ENCODE assay signal across 12 cellular contexts in genomic region chr19:38070573-38070972, GRCh38.
DNase-seq lines count a peak whose midpoint lies in the region; ATAC-seq, FAIRE-seq and TF ChIP-seq lines count a peak whose summit lies in the region.
"Had no signal": no experiment of that assay in that cellular context is flagged by ENCODE, and none has a peak within 500 bp of the region (broad histone marks: within the 10 kb centered on the region; RNA-seq: fewer than 3 reads in every experiment).

No MANE protein-coding gene starts in this region.

- no peaks in the 10 kb centered on the region for H3K4me1 Mint-ChIP-seq in CD4-positive, alpha-beta T cell (ENCODE audit: low read depth)
- H3K4me1 Mint-ChIP-seq: activated naive CD4-positive, alpha-beta T cell treated with anti-CD3 and anti-CD28 coated beads, Interleukin-2, amount 50 U/mL, for 24 hours had no signal

- H3K4me1 ChIP-seq in GM23248 (ENCODE audit: insufficient read depth): peaks cover 8% of the 10 kb centered on the region; the same call in 1 of the 2 replicates
- no peaks in the 10 kb centered on the region; a peak in 1 of 7 replicates for H3K4me1 ChIP-seq in H1 (replicated peaks in 1 of 4; ENCODE audit: control insufficient read depth in 3 of 4, insufficient read depth in 4 of 4, low read length in 3 of 4)
- no peaks in the 10 kb centered on the region for H3K4me1 ChIP-seq in osteoblast (ENCODE audit: insufficient read depth, low read length)
- no peaks in the 10 kb centered on the region for H3K4me1 ChIP-seq in psoas muscle
- H3K4me1 ChIP-seq: right atrium auricular region had no signal

- no peak overlapping the region for H3K18ac ChIP-seq in H1 (ENCODE audit: extremely low read depth, low read length)

- no peak overlapping the region for H2AFZ ChIP-seq in GM23248
- no peak overlapping the region for H2AFZ ChIP-seq in H1 (ENCODE audit: low read length)
- no peak overlapping the region for H2AFZ ChIP-seq in osteoblast (ENCODE audit: low read length)

- no peaks in the 10 kb centered on the region for H3K27me3 Mint-ChIP-seq in CD4-positive, alpha-beta T cell
- H3K27me3 Mint-ChIP-seq: activated naive CD4-positive, alpha-beta T cell treated with anti-CD3 and anti-CD28 coated beads, Interleukin-2, amount 50 U/mL, for 24 hours had no signal

- POLR2A ChIA-PET in H1 (lab: Charles Lee; ENCODE audit: partially characterized antibody): no interaction called here
- POLR2A ChIA-PET in CD4-positive, alpha-beta T cell (lab: Charles Lee): no interaction called here

- no peak overlapping the region for H4K5ac ChIP-seq in H1 (ENCODE audit: insufficient read length, low read depth, low read length)

- no peak overlapping the region for H2BK5ac ChIP-seq in H1 (ENCODE audit: low read depth, low read length)

- CTCF ChIA-PET in H1 (lab: Charles Lee; ENCODE audit: partially characterized antibody): interaction anchor here (2.7 to 8.2 kb wide), 2 partner anchors 10 to 168 kb away, joined by 7 to 57 read pairs; no protein-coding TSS in a partner anchor
- CTCF ChIA-PET in CD4-positive, alpha-beta T cell (lab: Charles Lee): no interaction called here

- in situ Hi-C loops in GM23248 (cut with MboI): no loop called here

- no peak for TF ChIP-seq CTCF in H1 (IDR thresholded peaks at IDR 0.05; ENCODE audit: control extremely low read depth in 1 of 3, insufficient read depth in 1 of 3, low read depth in 1 of 3, low read length in 3 of 3)
- TF ChIP-seq CTCF in osteoblast (IDR thresholded peaks at IDR 0.05; ENCODE audit: extremely low read depth, low read depth, low read length): no peak
- TF ChIP-seq CTCF in psoas muscle (IDR thresholded peaks at IDR 0.05): no peak
- no peak for TF ChIP-seq CTCF in CD4-positive, alpha-beta T cell (IDR thresholded peaks at IDR 0.05)

- WGBS in GM23248 (ENCODE audit: low coverage in 1 of 2, low lambda C conversion rate in 2 of 2, missing lambda C conversion rate in 2 of 2), 2 experiments: 60 to 71% methylated on average over 3 of the region's 3 CpGs
- 82% methylated on average over 3 of the region's 3 CpGs; no CpG with 5 or more reads in 1 of the 2 experiments for WGBS in H1 (ENCODE audit: extremely low coverage in 1 of 2, insufficient coverage in 1 of 2, insufficient read length in 1 of 2, insufficient replicate concordance in 2 of 2, low coverage in 1 of 2, low lambda C conversion rate in 2 of 2, missing lambda C conversion rate in 1 of 2), 2 experiments
- WGBS in psoas muscle, 3 donors: 60 to 79% (median 62%) methylated on average over 3 of the region's 3 CpGs

- peaks cover 6% of the 10 kb centered on the region for H3K36me3 Mint-ChIP-seq in CD4-positive, alpha-beta T cell (ENCODE audit: low read depth)

- H3K56ac ChIP-seq in H1 (replicated peaks; ENCODE audit: insufficient read length, low read depth, low read length): no peak overlapping the region

- no peak overlapping the region for H3K4ac ChIP-seq in H1 (replicated peaks; ENCODE audit: insufficient read length, low read depth, low read length)

- no peak overlapping the region for H4K91ac ChIP-seq in H1 (replicated peaks; ENCODE audit: insufficient read length, low read length)

- H2AK5ac ChIP-seq in H1 (ENCODE audit: low read depth, low read length): no peak overlapping the region

- peak overlapping the region; percentile 20 for H3K4me2 ChIP-seq in GM23248 (ENCODE audit: unreplicated experiment)
- no peak overlapping the region for H3K4me2 ChIP-seq in H1 (ENCODE audit: insufficient read depth in 1 of 2, low read depth in 2 of 2, low read length in 2 of 2)
- no peak overlapping the region for H3K4me2 ChIP-seq in osteoblast (ENCODE audit: insufficient read depth, low read length)

- no peak overlapping the region for H3K27ac Mint-ChIP-seq in CD4-positive, alpha-beta T cell
- H3K27ac Mint-ChIP-seq: activated naive CD4-positive, alpha-beta T cell treated with anti-CD3 and anti-CD28 coated beads, Interleukin-2, amount 50 U/mL, for 24 hours had no signal

- H3K4me3 Mint-ChIP-seq in CD4-positive, alpha-beta T cell: no peak overlapping the region
- H3K4me3 Mint-ChIP-seq: activated naive CD4-positive, alpha-beta T cell treated with anti-CD3 and anti-CD28 coated beads, Interleukin-2, amount 50 U/mL, for 24 hours had no signal

- no peaks in the 10 kb centered on the region for H3F3A ChIP-seq in GM23248 (ENCODE audit: insufficient read depth)

- no peaks in the 10 kb centered on the region for H3K9me3 ChIP-seq in GM23248 (ENCODE audit: low read depth)
- H3K9me3 ChIP-seq in H1 (ENCODE audit: insufficient read depth in 2 of 2, low read depth in 1 of 2, low read length in 1 of 2): no peaks in the 10 kb centered on the region
- no peaks in the 10 kb centered on the region for H3K9me3 ChIP-seq in osteoblast (ENCODE audit: low read depth, low read length)
- no peaks in the 10 kb centered on the region for H3K9me3 ChIP-seq in psoas muscle
- H3K9me3 ChIP-seq in CD4-positive, alpha-beta T cell (ENCODE audit: control insufficient read depth, low read length): no peaks in the 10 kb centered on the region
- H3K9me3 ChIP-seq: right atrium auricular region had no signal

- H3K79me1 ChIP-seq in H1 (ENCODE audit: low read depth, low read length): no peaks in the 10 kb centered on the region; the same call in 1 of the 2 replicates

- DNase-seq in GM23248: peak; percentile 65
- DNase-seq in NCI-H345 treated with DMSO at 0.1 percent for 48 hours (lab: John Stamatoyannopoulos, UW; ENCODE audit: unreplicated experiment): peak; percentile 57
- no peak for DNase-seq in H1 (ENCODE audit: low read depth in 1 of 2, low spot score in 2 of 2)
- peak; percentile 86 for DNase-seq in osteoblast (ENCODE audit: insufficient read length, low spot score, missing footprints)
- no peak for DNase-seq in psoas muscle
- no peak for DNase-seq in CD4-positive, alpha-beta T cell
- DNase-seq in activated effector memory CD4-positive, alpha-beta T cell treated with Interleukin-2 at 50 U/mL for 16 hours: no peak
- DNase-seq: activated CD4-positive, alpha-beta T cell treated with anti-CD3 and anti-CD28 coated beads for 4 hours had no signal

- no peak overlapping the region for H3K4me3 ChIP-seq in GM23248
- H3K4me3 ChIP-seq in H1 (ENCODE audit: extremely low read depth in 1 of 4, insufficient read depth in 2 of 4, low read depth in 3 of 4, low read length in 4 of 4): no peak overlapping the region
- H3K4me3 ChIP-seq in osteoblast (ENCODE audit: insufficient read depth, low read length): no peak overlapping the region
- no peak overlapping the region for H3K4me3 ChIP-seq in psoas muscle
- H3K4me3 ChIP-seq: lung, right atrium auricular region had no signal

- H3K9ac ChIP-seq in GM23248: no peak overlapping the region
- H3K9ac ChIP-seq in H1 (replicated peaks in 1 of 4; ENCODE audit: extremely low read depth in 1 of 4, low read depth in 3 of 4, low read length in 3 of 4): no peak overlapping the region

- no peaks in the 10 kb centered on the region for H3K9me2 ChIP-seq in GM23248 (ENCODE audit: insufficient read depth)

- no peak overlapping the region for H2BK120ac ChIP-seq in H1 (replicated peaks; ENCODE audit: low read depth, low read length)

- no peak overlapping the region for H3K14ac ChIP-seq in H1 (ENCODE audit: insufficient read length)

- H2BK12ac ChIP-seq in H1 (ENCODE audit: low read depth, low read length): 0 out of 2 replicates have a peak overlapping the region, but pooled peaks have one; percentile 29

- H3K36me3 ChIP-seq in GM23248 (ENCODE audit: low read depth) (no peaks in the 10 kb centered on the region), H1 (ENCODE audit: control insufficient read depth in 2 of 4, insufficient read depth in 4 of 4, low read length in 3 of 4) (no peaks in the 10 kb centered on the region; a peak in 1 of 8 replicates), osteoblast (ENCODE audit: insufficient read depth, low read length) (peaks cover 3% of the 10 kb centered on the region), psoas muscle (ENCODE audit: insufficient read depth in 1 of 2, low read depth in 1 of 2) (no peaks in the 10 kb centered on the region)
- H3K36me3 ChIP-seq: right atrium auricular region had no signal

- no peaks in the 10 kb centered on the region for H3K9me3 Mint-ChIP-seq in CD4-positive, alpha-beta T cell
- H3K9me3 Mint-ChIP-seq: activated naive CD4-positive, alpha-beta T cell treated with anti-CD3 and anti-CD28 coated beads, Interleukin-2, amount 50 U/mL, for 24 hours had no signal

- no peak for TF ChIP-seq RAD21 in H1 (IDR thresholded peaks at IDR 0.05 in 1 of 2, conservative IDR thresholded peaks at IDR 0.05 in 1 of 2; ENCODE audit: low read depth in 2 of 2, low read length in 2 of 2)

- H3K27me3 ChIP-seq in GM23248 (replicated peaks; ENCODE audit: insufficient read depth) (no peaks in the 10 kb centered on the region), H1 (replicated peaks in 1 of 4; ENCODE audit: control insufficient read depth in 3 of 4, extremely low read depth in 1 of 4, insufficient read depth in 3 of 4, low read length in 3 of 4) (no peaks in the 10 kb centered on the region), osteoblast (ENCODE audit: insufficient read depth, low read length) (no peaks in the 10 kb centered on the region), psoas muscle (ENCODE audit: insufficient read depth in 3 of 3, low read length in 2 of 3) (no peaks in the 10 kb centered on the region)
- H3K27me3 ChIP-seq in CD4-positive, alpha-beta T cell (ENCODE audit: control insufficient read depth, insufficient read depth, low read length): no peaks in the 10 kb centered on the region
- H3K27me3 ChIP-seq: right atrium auricular region had no signal

- intact Hi-C loops in psoas muscle (cut with DNase I): no loop called here
- intact Hi-C loops in CD4-positive, alpha-beta T cell (cut with DNase I, micrococcal nuclease): no loop called here

- ATAC-seq in psoas muscle (no peak), GM21825 (IDR thresholded peaks at IDR 0.05; ENCODE audit: unreplicated experiment) (no peak)
- no peak for ATAC-seq in CD4-positive, alpha-beta T cell (ENCODE audit: poor library complexity)

- H4K8ac ChIP-seq in H1 (ENCODE audit: extremely low read depth, insufficient read depth, low read length): peak overlapping the region; percentile 73; the same call in 1 of the 2 replicates

- H3K23me2 ChIP-seq in H1 (ENCODE audit: low read depth, low read length): no peaks in the 10 kb centered on the region

- TF ChIP-seq POLR2A in H1 (IDR thresholded peaks at IDR 0.05; ENCODE audit: control extremely low read depth in 1 of 2, low read depth in 2 of 2, low read length in 2 of 2): no peak

- H3K79me2 ChIP-seq in GM23248 (ENCODE audit: insufficient read depth): peaks cover 13% of the 10 kb centered on the region
- no peaks in the 10 kb centered on the region for H3K79me2 ChIP-seq in H1 (ENCODE audit: control insufficient read depth in 1 of 2, insufficient read depth in 2 of 2, low read length in 2 of 2)
- peaks cover 67% of the 10 kb centered on the region for H3K79me2 ChIP-seq in osteoblast (ENCODE audit: insufficient read depth, low read length)

- no peak overlapping the region for H2BK15ac ChIP-seq in H1 (ENCODE audit: low read length)

- no peak for TF ChIP-seq EP300 in H1 (IDR thresholded peaks at IDR 0.05; ENCODE audit: borderline replicate concordance in 1 of 2, low read depth in 2 of 2, low read length in 2 of 2)

- no peak overlapping the region for H3K23ac ChIP-seq in H1 (ENCODE audit: insufficient read length)

- H3K27ac ChIP-seq in GM23248: no peak overlapping the region
- H3K27ac ChIP-seq in H1 (ENCODE audit: low read depth, low read length): no peak overlapping the region
- peak overlapping the region; percentile 33 for H3K27ac ChIP-seq in osteoblast (ENCODE audit: low read depth, low read length)
- no peak overlapping the region for H3K27ac ChIP-seq in psoas muscle
- H3K27ac ChIP-seq in CD4-positive, alpha-beta T cell (ENCODE audit: low read depth, low read length): no peak overlapping the region
- H3K27ac ChIP-seq: right atrium auricular region had no signal

- FAIRE-seq in H1 (lab: Jason Lieb, UNC): no peak

- H4K20me1 ChIP-seq in GM23248 (ENCODE audit: insufficient read depth) (no peaks in the 10 kb centered on the region), H1 (replicated peaks in 1 of 2; ENCODE audit: control insufficient read depth in 1 of 2, insufficient read depth in 2 of 2, low read length in 2 of 2) (peaks cover 0 to 4% of the 10 kb centered on the region in 2 experiments), osteoblast (ENCODE audit: insufficient read depth, low read length) (no peaks in the 10 kb centered on the region)

- H2BK20ac ChIP-seq in H1 (ENCODE audit: low read length): no peak overlapping the region

Comparison
In these comparisons a context has a peak if more than half of its experiments do, and no peak if none do; other contexts are left out.
1. DNase-seq: peak in GM23248 (single experiment), NCI-H345 treated with DMSO at 0.1 percent for 48 hours (single experiment) and osteoblast (single experiment); none in H1 (0 of 2), psoas muscle (0 of 2), CD4-positive, alpha-beta T cell (0 of 10) and activated effector memory CD4-positive, alpha-beta T cell treated with Interleukin-2 at 50 U/mL for 16 hours (single experiment).